ENCODE assay signal across 9 cellular contexts in the genomic region with DNA sequence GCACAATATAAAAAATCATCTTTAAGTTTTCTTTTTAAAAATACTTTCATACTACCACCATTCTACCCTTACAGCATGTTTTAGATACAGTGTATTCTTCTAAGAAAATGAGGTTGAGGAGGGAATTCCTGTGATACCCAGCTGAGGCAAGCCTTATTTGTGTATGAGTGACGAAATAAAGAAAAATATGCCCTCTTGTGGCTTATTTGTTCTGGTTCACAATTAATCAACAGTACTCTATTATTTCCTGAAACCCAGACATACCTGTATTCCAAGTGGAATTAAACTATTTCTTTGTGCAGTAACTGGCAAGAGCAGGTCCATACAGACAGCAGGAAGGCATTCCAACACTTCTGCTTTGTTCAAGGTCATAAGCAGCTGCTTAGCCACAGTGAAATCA. TPM values are rescaled to one million over a fixed set of nuclear protein-coding genes. Genes with fewer than 3 reads are reported as not detected.
DNase-seq lines count a peak whose midpoint lies in the region; ATAC-seq, FAIRE-seq and TF ChIP-seq lines count a peak whose summit lies in the region.
"Had no signal": no experiment of that assay in that cellular context is flagged by ENCODE, and none has a peak within 500 bp of the region (broad histone marks: within the 10 kb centered on the region; RNA-seq: fewer than 3 reads in every experiment).

No MANE protein-coding gene starts in this region.

- H3K36me3 ChIP-seq in left ventricle myocardium inferior (no peaks in the 10 kb centered on the region), Panc1 (ENCODE audit: control insufficient read depth, insufficient read depth, low read length) (no peaks in the 10 kb centered on the region; the same call in 1 of the 2 replicates), upper lobe of right lung (no peaks in the 10 kb centered on the region)

- TF ChIP-seq POLR2A in GM12892 (IDR thresholded peaks at IDR 0.05; ENCODE audit: low read depth, low read length): no peak

- ATAC-seq in Right ventricle myocardium inferior: no peak
- ATAC-seq in Panc1: no peak
- ATAC-seq in upper lobe of right lung: no peak
- no peak for ATAC-seq in GM21528 (IDR thresholded peaks at IDR 0.05; ENCODE audit: low FRiP score, unreplicated experiment)
- ATAC-seq: CD8-positive, alpha-beta T cell had no signal

- CTCF ChIA-PET in Panc1 (lab: Charles Lee): no interaction called here

- POLR2A ChIA-PET in Panc1 (lab: Charles Lee): no interaction called here

- H3K4me1 ChIP-seq in left ventricle myocardium inferior (peaks cover 12% of the 10 kb centered on the region), Panc1 (ENCODE audit: control insufficient read depth, insufficient read depth, low read length) (peaks cover 5% of the 10 kb centered on the region), upper lobe of right lung (no peaks in the 10 kb centered on the region)

- intact Hi-C loops in left ventricle myocardium inferior (cut with micrococcal nuclease) (no loop called here), Right ventricle myocardium inferior (cut with DNase I) (loop anchor here (5.0 kb wide), 1 partner anchor 134 kb away; no protein-coding TSS in a partner anchor), Panc1 (cut with micrococcal nuclease; ENCODE audit: unreplicated experiment) (loop anchor here (5.0 kb wide), 1 partner anchor 271 kb away; no protein-coding TSS in a partner anchor), upper lobe of right lung (cut with DNase I) (no loop called here)

- FAIRE-seq in GM12892 (lab: Jason Lieb, UNC): no peak

- BruUV-seq in Panc1 (replicated peaks; lab: Mats Ljungman, UMichigan): no TSS peak

- H3K27ac ChIP-seq in left ventricle myocardium inferior (replicated peaks): no peak overlapping the region
- H3K27ac ChIP-seq in Panc1 (ENCODE audit: low read length): no peak overlapping the region
- no peak overlapping the region for H3K27ac ChIP-seq in upper lobe of right lung

- no peak for DNase-seq in left ventricle myocardium inferior
- no peak for DNase-seq in Right ventricle myocardium inferior (ENCODE audit: missing footprints)
- DNase-seq in Panc1 (ENCODE audit: low read depth, low spot score): no peak
- DNase-seq in fibroblast of pulmonary artery (ENCODE audit: low read depth): peak; percentile 66
- no peak for DNase-seq in upper lobe of right lung
- DNase-seq in NCI-H2081 treated with DMSO at 0.1 percent for 48 hours (lab: John Stamatoyannopoulos, UW): no peak
- DNase-seq in GM12892 (ENCODE audit: insufficient read length): no peak
- DNase-seq: CD8-positive, alpha-beta T cell had no signal

- H3K27me3 ChIP-seq in left ventricle myocardium inferior (ENCODE audit: low read depth): peaks cover 39% of the 10 kb centered on the region
- H3K27me3 ChIP-seq in Panc1 (ENCODE audit: control insufficient read depth, insufficient read depth, low read length): peaks cover 2% of the 10 kb centered on the region
- H3K27me3 ChIP-seq in upper lobe of right lung: peaks cover 10% of the 10 kb centered on the region

- in situ Hi-C loops in Panc1 (cut with HindIII; ENCODE audit: low pct_unique_long_range_greater_than_20kb, low sequenced_read_pairs): no loop called here

- TF ChIP-seq CTCF in left ventricle myocardium inferior (IDR thresholded peaks at IDR 0.05; ENCODE audit: borderline replicate concordance): peak; percentile 32
- peak; percentile 26; the same call in 1 of the 2 replicates for TF ChIP-seq CTCF in Panc1 (IDR thresholded peaks at IDR 0.05)
- peak; percentile 51 for TF ChIP-seq CTCF in fibroblast of pulmonary artery (IDR thresholded peaks at IDR 0.05; ENCODE audit: low read length, missing control alignments)
- TF ChIP-seq CTCF in upper lobe of right lung (IDR thresholded peaks at IDR 0.05): peak; percentile 18

- H3K9me3 ChIP-seq in left ventricle myocardium inferior (replicated peaks): no peaks in the 10 kb centered on the region
- no peaks in the 10 kb centered on the region for H3K9me3 ChIP-seq in Panc1 (ENCODE audit: control insufficient read depth, insufficient read depth, low read depth, low read length)
- H3K9me3 ChIP-seq in upper lobe of right lung: no peaks in the 10 kb centered on the region

- H3K4me3 ChIP-seq in left ventricle myocardium inferior: no peak overlapping the region
- no peak overlapping the region for H3K4me3 ChIP-seq in Panc1 (ENCODE audit: low read depth in 2 of 2, low read length in 2 of 2)
- no peak overlapping the region for H3K4me3 ChIP-seq in fibroblast of pulmonary artery (replicated peaks; ENCODE audit: low read depth, low read length)
- no peak overlapping the region for H3K4me3 ChIP-seq in upper lobe of right lung

RNA-seq across cellular contexts. Expression of a gene that starts 4.5 kb away (rescaled TPM):
- 1.8 TPM for total RNA-seq in left ventricle myocardium inferior
- total RNA-seq in Right ventricle myocardium inferior: 1.6 TPM
- total RNA-seq in Panc1 (2021; ENCODE audit: unreplicated experiment): 11.5 TPM
- 6.6 TPM for polyA plus RNA-seq in Panc1 (2012; ENCODE audit: insufficient read length)
- 13.6 TPM for total RNA-seq in upper lobe of right lung
- polyA plus RNA-seq in GM12892 (2012; ENCODE audit: missing spikeins): not detected
- total RNA-seq: CD8-positive, alpha-beta T cell had no signal

Comparison
In these comparisons a context has a peak if more than half of its experiments do, and no peak if none do; other contexts are left out.
1. intact Hi-C loops: an anchor here in Right ventricle myocardium inferior (5.0 kb wide) and Panc1 (5.0 kb wide); none called in left ventricle myocardium inferior and upper lobe of right lung.